Comparison of ENCODE assay signal across 25 cellular contexts in genomic region chr15:77783636-77784035, GRCh38.
"Had no signal": no experiment of that assay in that cellular context is flagged by ENCODE, and none has a peak within 500 bp of the region (broad histone marks: within the 10 kb centered on the region; RNA-seq: fewer than 3 reads in every experiment).

No MANE protein-coding gene starts in this region.

- H3K36me3 Mint-ChIP-seq: immature natural killer cell; mesothelial cell of epicardium; natural killer cell; stimulated activated naive B cell treated with anti-CD40 and anti-IgM and Interleukin-4, amounts not matched to agents 10 μg/mL and 1 μg/mL and 100 μg/mL, for 72 hours had no signal

- ATAC-seq: effector memory CD8-positive, alpha-beta T cell; heart right ventricle; left lung; natural killer cell; right lobe of liver; stimulated activated naive B cell treated with anti-CD40 and anti-IgM and Interleukin-4, amounts not matched to agents 10 μg/mL and 1 μg/mL and 100 μg/mL, for 72 hours had no signal

- H3K4me1 Mint-ChIP-seq: immature natural killer cell; natural killer cell; stimulated activated naive B cell treated with anti-CD40 and anti-IgM and Interleukin-4, amounts not matched to agents 10 μg/mL and 1 μg/mL and 100 μg/mL, for 72 hours had no signal

- H3K27ac ChIP-seq: coronary artery, esophagus squamous epithelium, heart right ventricle, left lung, ovary, right lobe of liver, testis, tibial artery, upper lobe of left lung had no signal

- H3K27ac Mint-ChIP-seq: effector memory CD8-positive, alpha-beta T cell; immature natural killer cell; mesothelial cell of epicardium; natural killer cell; progenitor cell of endocrine pancreas; stimulated activated naive B cell treated with anti-CD40 and anti-IgM and Interleukin-4, amounts not matched to agents 10 μg/mL and 1 μg/mL and 100 μg/mL, for 72 hours; stimulated activated naive CD8-positive, alpha-beta T cell treated with anti-CD3 and anti-CD28 coated beads, Interleukin-15, Interleukin-2, amounts not matched to agents 100 ng/mL and 50 ng/mL, for 24 hours had no signal

- H3K36me3 ChIP-seq: esophagus squamous epithelium, heart right ventricle, left lung, ovary, right lobe of liver, tibial artery, upper lobe of left lung had no signal

- DNase-seq: dermis blood vessel endothelial cell; effector memory CD8-positive, alpha-beta T cell; erythroblast; esophagus squamous epithelium; foreskin melanocyte; glutamatergic neuron; heart right ventricle; hippocampal formation; immature natural killer cell; mesenchymal stem cell; natural killer cell; ovary; right lobe of liver; small intestine; stimulated activated CD4-positive, alpha-beta T cell treated with anti-CD3 and anti-CD28 coated beads, Interleukin-15, amount 100 ng/mL, for 24 hours; stimulated activated CD4-positive, alpha-beta T cell treated with anti-CD3 and anti-CD28 coated beads, Interleukin-2, amount 100 ng/mL, for 48 hours; stimulated activated naive B cell treated with anti-CD40 and anti-IgM and Interleukin-4, amounts not matched to agents 10 μg/mL and 1 μg/mL and 100 μg/mL, for 72 hours; testis; tibial artery; upper lobe of left lung had no signal

- H3K9me3 ChIP-seq: ovary, right lobe of liver, testis had no signal

- H3K4me1 ChIP-seq: esophagus squamous epithelium, heart right ventricle, left lung, right lobe of liver, testis, tibial artery, upper lobe of left lung had no signal

- H3K27me3 ChIP-seq: ovary, right lobe of liver, testis, upper lobe of left lung had no signal

- H3K4me3 ChIP-seq: coronary artery, esophagus squamous epithelium, heart right ventricle, left lung, ovary, right lobe of liver, testis, tibial artery, upper lobe of left lung had no signal

- H3K4me3 Mint-ChIP-seq: effector memory CD8-positive, alpha-beta T cell; immature natural killer cell; mesothelial cell of epicardium; natural killer cell; stimulated activated naive B cell treated with anti-CD40 and anti-IgM and Interleukin-4, amounts not matched to agents 10 μg/mL and 1 μg/mL and 100 μg/mL, for 72 hours; stimulated activated naive CD8-positive, alpha-beta T cell treated with anti-CD3 and anti-CD28 coated beads, Interleukin-15, Interleukin-2, amounts not matched to agents 100 ng/mL and 50 ng/mL, for 24 hours had no signal

- H3K27me3 Mint-ChIP-seq: progenitor cell of endocrine pancreas had no signal

- H3K9me3 Mint-ChIP-seq: immature natural killer cell; stimulated activated naive CD8-positive, alpha-beta T cell treated with anti-CD3 and anti-CD28 coated beads, Interleukin-15, Interleukin-2, amounts not matched to agents 100 ng/mL and 50 ng/mL, for 24 hours had no signal
